In the genomic region with DNA sequence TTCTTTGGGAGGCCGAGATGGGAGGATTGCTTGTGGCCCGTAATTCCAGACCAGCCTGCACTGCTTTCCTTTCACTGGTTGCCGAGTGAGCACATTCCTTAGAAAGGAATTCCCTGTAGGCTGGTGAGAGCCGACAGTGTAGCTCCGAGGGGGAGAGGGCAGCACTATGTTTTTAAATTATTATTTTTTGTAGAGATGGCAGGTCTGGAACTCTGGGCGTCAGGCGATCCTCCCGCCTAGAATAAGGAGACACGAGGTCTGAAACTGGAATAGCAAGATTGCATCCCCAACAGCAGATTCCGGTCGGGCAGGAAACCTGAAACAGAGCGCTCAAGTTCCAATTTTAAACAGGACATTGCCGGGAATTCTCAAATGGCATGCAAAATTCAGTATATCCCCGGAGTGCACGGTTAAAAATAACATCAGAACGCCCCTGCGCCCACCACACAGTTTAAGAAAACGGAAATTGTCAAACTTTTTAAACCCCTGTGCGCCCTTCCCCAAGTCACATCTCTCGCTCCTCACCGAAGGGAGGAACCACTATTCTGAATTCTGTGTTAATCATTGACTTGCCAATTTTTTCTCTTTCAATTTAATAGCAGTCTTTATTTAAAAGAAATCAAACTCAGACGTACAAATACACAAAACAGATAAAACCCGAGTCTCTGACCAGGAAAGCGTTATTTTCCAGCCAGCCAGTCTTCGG, we compare ENCODE assay signal across 1 cellular context.
TF ChIP-seq lines count a peak whose summit lies in the region.

No MANE protein-coding gene starts in this region.

TF ChIP-seq in GM12878, 131 proteins besides CTCF, POLR2A, EP300 and RAD21 (continued from another document and continues in another):
- TF ChIP-seq, protein P1, sequence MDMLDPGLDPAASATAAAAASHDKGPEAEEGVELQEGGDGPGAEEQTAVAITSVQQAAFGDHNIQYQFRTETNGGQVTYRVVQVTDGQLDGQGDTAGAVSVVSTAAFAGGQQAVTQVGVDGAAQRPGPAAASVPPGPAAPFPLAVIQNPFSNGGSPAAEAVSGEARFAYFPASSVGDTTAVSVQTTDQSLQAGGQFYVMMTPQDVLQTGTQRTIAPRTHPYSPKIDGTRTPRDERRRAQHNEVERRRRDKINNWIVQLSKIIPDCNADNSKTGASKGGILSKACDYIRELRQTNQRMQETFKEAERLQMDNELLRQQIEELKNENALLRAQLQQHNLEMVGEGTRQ (IDR thresholded peaks at IDR 0.05; ENCODE audit: borderline replicate concordance, low read depth, low read length) = no peak
- peak; percentile 48; the same call in 1 of the 2 replicates for TF ChIP-seq EED (IDR thresholded peaks at IDR 0.05; ENCODE audit: low read depth)
- TF ChIP-seq, protein P2, sequence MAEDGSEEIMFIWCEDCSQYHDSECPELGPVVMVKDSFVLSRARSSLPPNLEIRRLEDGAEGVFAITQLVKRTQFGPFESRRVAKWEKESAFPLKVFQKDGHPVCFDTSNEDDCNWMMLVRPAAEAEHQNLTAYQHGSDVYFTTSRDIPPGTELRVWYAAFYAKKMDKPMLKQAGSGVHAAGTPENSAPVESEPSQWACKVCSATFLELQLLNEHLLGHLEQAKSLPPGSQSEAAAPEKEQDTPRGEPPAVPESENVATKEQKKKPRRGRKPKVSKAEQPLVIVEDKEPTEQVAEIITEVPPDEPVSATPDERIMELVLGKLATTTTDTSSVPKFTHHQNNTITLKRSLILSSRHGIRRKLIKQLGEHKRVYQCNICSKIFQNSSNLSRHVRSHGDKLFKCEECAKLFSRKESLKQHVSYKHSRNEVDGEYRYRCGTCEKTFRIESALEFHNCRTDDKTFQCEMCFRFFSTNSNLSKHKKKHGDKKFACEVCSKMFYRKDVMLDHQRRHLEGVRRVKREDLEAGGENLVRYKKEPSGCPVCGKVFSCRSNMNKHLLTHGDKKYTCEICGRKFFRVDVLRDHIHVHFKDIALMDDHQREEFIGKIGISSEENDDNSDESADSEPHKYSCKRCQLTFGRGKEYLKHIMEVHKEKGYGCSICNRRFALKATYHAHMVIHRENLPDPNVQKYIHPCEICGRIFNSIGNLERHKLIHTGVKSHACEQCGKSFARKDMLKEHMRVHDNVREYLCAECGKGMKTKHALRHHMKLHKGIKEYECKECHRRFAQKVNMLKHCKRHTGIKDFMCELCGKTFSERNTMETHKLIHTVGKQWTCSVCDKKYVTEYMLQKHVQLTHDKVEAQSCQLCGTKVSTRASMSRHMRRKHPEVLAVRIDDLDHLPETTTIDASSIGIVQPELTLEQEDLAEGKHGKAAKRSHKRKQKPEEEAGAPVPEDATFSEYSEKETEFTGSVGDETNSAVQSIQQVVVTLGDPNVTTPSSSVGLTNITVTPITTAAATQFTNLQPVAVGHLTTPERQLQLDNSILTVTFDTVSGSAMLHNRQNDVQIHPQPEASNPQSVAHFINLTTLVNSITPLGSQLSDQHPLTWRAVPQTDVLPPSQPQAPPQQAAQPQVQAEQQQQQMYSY (CRISPR knock-in tag; IDR thresholded peaks at IDR 0.05) = no peak
- TF ChIP-seq RAD51 (IDR thresholded peaks at IDR 0.05) = no peak
- TF ChIP-seq EGR1 (IDR thresholded peaks at IDR 0.05; ENCODE audit: borderline replicate concordance in 1 of 2, low read depth in 2 of 2, low read length in 2 of 2) = no peak
- TF ChIP-seq CHD4 (IDR thresholded peaks at IDR 0.05) = no peak
- TF ChIP-seq NRF1 (conservative IDR thresholded peaks at IDR 0.05; ENCODE audit: low read depth, low read length) = no peak
- TF ChIP-seq, protein P3, sequence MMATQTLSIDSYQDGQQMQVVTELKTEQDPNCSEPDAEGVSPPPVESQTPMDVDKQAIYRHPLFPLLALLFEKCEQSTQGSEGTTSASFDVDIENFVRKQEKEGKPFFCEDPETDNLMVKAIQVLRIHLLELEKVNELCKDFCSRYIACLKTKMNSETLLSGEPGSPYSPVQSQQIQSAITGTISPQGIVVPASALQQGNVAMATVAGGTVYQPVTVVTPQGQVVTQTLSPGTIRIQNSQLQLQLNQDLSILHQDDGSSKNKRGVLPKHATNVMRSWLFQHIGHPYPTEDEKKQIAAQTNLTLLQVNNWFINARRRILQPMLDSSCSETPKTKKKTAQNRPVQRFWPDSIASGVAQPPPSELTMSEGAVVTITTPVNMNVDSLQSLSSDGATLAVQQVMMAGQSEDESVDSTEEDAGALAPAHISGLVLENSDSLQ (IDR thresholded peaks at IDR 0.05) = no peak
- no peak for TF ChIP-seq SUZ12 (IDR thresholded peaks at IDR 0.05; ENCODE audit: unreplicated experiment)
- no peak for TF ChIP-seq KAT2A (conservative IDR thresholded peaks at IDR 0.05; ENCODE audit: control insufficient read depth, low read depth, low read length)
- TF ChIP-seq STAT3 (IDR thresholded peaks at IDR 0.05; ENCODE audit: low read depth, low read length) = no peak
- TF ChIP-seq MYB (IDR thresholded peaks at IDR 0.05; ENCODE audit: borderline replicate concordance, low read depth, low read length) = no peak
- no peak for TF ChIP-seq TCF12 (IDR thresholded peaks at IDR 0.05; ENCODE audit: low read depth, low read length)
- TF ChIP-seq SMARCA5 (IDR thresholded peaks at IDR 0.05) = peak; percentile 23; the same call in 1 of the 2 replicates
- TF ChIP-seq, protein P4, sequence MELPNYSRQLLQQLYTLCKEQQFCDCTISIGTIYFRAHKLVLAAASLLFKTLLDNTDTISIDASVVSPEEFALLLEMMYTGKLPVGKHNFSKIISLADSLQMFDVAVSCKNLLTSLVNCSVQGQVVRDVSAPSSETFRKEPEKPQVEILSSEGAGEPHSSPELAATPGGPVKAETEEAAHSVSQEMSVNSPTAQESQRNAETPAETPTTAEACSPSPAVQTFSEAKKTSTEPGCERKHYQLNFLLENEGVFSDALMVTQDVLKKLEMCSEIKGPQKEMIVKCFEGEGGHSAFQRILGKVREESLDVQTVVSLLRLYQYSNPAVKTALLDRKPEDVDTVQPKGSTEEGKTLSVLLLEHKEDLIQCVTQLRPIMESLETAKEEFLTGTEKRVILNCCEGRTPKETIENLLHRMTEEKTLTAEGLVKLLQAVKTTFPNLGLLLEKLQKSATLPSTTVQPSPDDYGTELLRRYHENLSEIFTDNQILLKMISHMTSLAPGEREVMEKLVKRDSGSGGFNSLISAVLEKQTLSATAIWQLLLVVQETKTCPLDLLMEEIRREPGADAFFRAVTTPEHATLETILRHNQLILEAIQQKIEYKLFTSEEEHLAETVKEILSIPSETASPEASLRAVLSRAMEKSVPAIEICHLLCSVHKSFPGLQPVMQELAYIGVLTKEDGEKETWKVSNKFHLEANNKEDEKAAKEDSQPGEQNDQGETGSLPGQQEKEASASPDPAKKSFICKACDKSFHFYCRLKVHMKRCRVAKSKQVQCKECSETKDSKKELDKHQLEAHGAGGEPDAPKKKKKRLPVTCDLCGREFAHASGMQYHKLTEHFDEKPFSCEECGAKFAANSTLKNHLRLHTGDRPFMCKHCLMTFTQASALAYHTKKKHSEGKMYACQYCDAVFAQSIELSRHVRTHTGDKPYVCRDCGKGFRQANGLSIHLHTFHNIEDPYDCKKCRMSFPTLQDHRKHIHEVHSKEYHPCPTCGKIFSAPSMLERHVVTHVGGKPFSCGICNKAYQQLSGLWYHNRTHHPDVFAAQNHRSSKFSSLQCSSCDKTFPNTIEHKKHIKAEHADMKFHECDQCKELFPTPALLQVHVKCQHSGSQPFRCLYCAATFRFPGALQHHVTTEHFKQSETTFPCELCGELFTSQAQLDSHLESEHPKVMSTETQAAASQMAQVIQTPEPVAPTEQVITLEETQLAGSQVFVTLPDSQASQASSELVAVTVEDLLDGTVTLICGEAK (IDR thresholded peaks at IDR 0.05; ENCODE audit: borderline replicate concordance) = peak; percentile 51; the same call in 1 of the 2 replicates
- no peak for TF ChIP-seq GABPA (IDR thresholded peaks at IDR 0.05; ENCODE audit: low read depth)
- TF ChIP-seq YBX1 (IDR thresholded peaks at IDR 0.05) = no peak
- TF ChIP-seq SRF (IDR thresholded peaks at IDR 0.05; ENCODE audit: low read depth in 2 of 2, low read length in 2 of 2) = no peak
- no peak for TF ChIP-seq BACH1 (IDR thresholded peaks at IDR 0.05; ENCODE audit: borderline replicate concordance)
- TF ChIP-seq IKZF2 (IDR thresholded peaks at IDR 0.05) = peak in 1 of 2 experiments; percentile 55; a peak in 3 of 4 replicates
- no peak for TF ChIP-seq ATF7 (IDR thresholded peaks at IDR 0.05; ENCODE audit: low read depth)
- TF ChIP-seq NFYA (IDR thresholded peaks at IDR 0.05; ENCODE audit: borderline replicate concordance, low read depth, low read length) = no peak
- TF ChIP-seq POLR2AphosphoS2 (IDR thresholded peaks at IDR 0.05; ENCODE audit: low read depth, low read length) = no peak
- TF ChIP-seq WRNIP1 (IDR thresholded peaks at IDR 0.05; ENCODE audit: borderline replicate concordance, low read depth, low read length) = 0 out of 2 replicates have a peak, but pooled peaks have one; percentile 54
- TF ChIP-seq, protein P5, sequence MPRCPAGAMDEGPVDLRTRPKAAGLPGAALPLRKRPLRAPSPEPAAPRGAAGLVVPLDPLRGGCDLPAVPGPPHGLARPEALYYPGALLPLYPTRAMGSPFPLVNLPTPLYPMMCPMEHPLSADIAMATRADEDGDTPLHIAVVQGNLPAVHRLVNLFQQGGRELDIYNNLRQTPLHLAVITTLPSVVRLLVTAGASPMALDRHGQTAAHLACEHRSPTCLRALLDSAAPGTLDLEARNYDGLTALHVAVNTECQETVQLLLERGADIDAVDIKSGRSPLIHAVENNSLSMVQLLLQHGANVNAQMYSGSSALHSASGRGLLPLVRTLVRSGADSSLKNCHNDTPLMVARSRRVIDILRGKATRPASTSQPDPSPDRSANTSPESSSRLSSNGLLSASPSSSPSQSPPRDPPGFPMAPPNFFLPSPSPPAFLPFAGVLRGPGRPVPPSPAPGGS (IDR thresholded peaks at IDR 0.05; ENCODE audit: borderline replicate concordance, insufficient read depth, low read depth, low read length, poor library complexity, severe bottlenecking) = no peak
- TF ChIP-seq LARP7 (IDR thresholded peaks at IDR 0.05) = no peak
- no peak for TF ChIP-seq RBBP5 (conservative IDR thresholded peaks at IDR 0.05)
- TF ChIP-seq, protein P6, sequence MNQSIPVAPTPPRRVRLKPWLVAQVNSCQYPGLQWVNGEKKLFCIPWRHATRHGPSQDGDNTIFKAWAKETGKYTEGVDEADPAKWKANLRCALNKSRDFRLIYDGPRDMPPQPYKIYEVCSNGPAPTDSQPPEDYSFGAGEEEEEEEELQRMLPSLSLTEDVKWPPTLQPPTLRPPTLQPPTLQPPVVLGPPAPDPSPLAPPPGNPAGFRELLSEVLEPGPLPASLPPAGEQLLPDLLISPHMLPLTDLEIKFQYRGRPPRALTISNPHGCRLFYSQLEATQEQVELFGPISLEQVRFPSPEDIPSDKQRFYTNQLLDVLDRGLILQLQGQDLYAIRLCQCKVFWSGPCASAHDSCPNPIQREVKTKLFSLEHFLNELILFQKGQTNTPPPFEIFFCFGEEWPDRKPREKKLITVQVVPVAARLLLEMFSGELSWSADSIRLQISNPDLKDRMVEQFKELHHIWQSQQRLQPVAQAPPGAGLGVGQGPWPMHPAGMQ (IDR thresholded peaks at IDR 0.05; ENCODE audit: borderline replicate concordance) = no peak
- TF ChIP-seq PAX5 (IDR thresholded peaks at IDR 0.05; ENCODE audit: borderline replicate concordance, low read depth, low read length) = no peak
- TF ChIP-seq RB1 (IDR thresholded peaks at IDR 0.05; ENCODE audit: borderline replicate concordance) = no peak
- no peak for TF ChIP-seq NFXL1 (IDR thresholded peaks at IDR 0.05; ENCODE audit: borderline replicate concordance)
- TF ChIP-seq BCL11A (IDR thresholded peaks at IDR 0.05; ENCODE audit: low read depth, low read length) = no peak
- TF ChIP-seq EZH2 (IDR thresholded peaks at IDR 0.05; ENCODE audit: borderline replicate concordance, control insufficient read depth, low read depth, low read length) = no peak
- TF ChIP-seq ZNF384 (IDR thresholded peaks at IDR 0.05; ENCODE audit: borderline replicate concordance, low read depth, low read length) = no peak
- TF ChIP-seq JUNB (IDR thresholded peaks at IDR 0.05) = no peak
- TF ChIP-seq, protein P7, sequence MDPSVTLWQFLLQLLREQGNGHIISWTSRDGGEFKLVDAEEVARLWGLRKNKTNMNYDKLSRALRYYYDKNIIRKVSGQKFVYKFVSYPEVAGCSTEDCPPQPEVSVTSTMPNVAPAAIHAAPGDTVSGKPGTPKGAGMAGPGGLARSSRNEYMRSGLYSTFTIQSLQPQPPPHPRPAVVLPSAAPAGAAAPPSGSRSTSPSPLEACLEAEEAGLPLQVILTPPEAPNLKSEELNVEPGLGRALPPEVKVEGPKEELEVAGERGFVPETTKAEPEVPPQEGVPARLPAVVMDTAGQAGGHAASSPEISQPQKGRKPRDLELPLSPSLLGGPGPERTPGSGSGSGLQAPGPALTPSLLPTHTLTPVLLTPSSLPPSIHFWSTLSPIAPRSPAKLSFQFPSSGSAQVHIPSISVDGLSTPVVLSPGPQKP (IDR thresholded peaks at IDR 0.05; ENCODE audit: low read depth, low read length) = no peak
- TF ChIP-seq GATAD2B (conservative IDR thresholded peaks at IDR 0.05; ENCODE audit: low read depth) = peak; percentile 29; the same call in 1 of the 2 replicates
- no peak for TF ChIP-seq KDM1A (IDR thresholded peaks at IDR 0.05; ENCODE audit: borderline replicate concordance)
- TF ChIP-seq, protein P8, sequence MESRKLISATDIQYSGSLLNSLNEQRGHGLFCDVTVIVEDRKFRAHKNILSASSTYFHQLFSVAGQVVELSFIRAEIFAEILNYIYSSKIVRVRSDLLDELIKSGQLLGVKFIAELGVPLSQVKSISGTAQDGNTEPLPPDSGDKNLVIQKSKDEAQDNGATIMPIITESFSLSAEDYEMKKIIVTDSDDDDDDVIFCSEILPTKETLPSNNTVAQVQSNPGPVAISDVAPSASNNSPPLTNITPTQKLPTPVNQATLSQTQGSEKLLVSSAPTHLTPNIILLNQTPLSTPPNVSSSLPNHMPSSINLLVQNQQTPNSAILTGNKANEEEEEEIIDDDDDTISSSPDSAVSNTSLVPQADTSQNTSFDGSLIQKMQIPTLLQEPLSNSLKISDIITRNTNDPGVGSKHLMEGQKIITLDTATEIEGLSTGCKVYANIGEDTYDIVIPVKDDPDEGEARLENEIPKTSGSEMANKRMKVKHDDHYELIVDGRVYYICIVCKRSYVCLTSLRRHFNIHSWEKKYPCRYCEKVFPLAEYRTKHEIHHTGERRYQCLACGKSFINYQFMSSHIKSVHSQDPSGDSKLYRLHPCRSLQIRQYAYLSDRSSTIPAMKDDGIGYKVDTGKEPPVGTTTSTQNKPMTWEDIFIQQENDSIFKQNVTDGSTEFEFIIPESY (IDR thresholded peaks at IDR 0.05) = no peak
- no peak for TF ChIP-seq HDAC6 (IDR thresholded peaks at IDR 0.05; ENCODE audit: unreplicated experiment)
- TF ChIP-seq, protein P9, sequence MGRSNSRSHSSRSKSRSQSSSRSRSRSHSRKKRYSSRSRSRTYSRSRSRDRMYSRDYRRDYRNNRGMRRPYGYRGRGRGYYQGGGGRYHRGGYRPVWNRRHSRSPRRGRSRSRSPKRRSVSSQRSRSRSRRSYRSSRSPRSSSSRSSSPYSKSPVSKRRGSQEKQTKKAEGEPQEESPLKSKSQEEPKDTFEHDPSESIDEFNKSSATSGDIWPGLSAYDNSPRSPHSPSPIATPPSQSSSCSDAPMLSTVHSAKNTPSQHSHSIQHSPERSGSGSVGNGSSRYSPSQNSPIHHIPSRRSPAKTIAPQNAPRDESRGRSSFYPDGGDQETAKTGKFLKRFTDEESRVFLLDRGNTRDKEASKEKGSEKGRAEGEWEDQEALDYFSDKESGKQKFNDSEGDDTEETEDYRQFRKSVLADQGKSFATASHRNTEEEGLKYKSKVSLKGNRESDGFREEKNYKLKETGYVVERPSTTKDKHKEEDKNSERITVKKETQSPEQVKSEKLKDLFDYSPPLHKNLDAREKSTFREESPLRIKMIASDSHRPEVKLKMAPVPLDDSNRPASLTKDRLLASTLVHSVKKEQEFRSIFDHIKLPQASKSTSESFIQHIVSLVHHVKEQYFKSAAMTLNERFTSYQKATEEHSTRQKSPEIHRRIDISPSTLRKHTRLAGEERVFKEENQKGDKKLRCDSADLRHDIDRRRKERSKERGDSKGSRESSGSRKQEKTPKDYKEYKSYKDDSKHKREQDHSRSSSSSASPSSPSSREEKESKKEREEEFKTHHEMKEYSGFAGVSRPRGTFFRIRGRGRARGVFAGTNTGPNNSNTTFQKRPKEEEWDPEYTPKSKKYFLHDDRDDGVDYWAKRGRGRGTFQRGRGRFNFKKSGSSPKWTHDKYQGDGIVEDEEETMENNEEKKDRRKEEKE (IDR thresholded peaks at IDR 0.05) = no peak
